Comparison of ENCODE assay signal across 8 cellular contexts in the genomic region with DNA sequence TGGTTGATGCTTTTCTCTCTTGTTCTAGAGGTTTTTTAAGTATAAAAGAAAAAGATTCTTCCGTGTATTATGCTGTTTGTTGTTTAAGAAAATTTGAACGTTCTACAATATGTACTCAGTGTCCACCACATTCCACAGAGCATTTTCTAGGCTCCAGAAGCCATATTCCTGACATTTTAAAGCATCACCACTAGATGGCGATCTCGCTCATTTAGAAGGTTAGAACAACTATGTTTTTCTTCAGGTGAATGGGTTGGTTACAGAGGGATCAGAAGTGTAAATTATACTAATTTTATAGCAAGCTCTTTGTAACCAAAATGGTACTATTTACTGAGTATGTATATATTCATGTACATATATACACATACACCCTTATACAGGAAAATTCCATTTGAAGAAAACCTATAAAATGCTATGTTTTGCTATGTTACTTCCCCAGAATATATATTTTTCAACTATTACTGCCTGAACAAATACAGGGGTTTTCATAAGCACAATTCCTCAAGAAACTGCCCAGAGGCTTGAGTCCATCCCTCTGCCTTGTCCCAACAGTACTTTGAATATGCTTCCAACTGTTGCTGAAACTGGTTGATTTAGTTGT.
DNase-seq lines count a peak whose midpoint lies in the region; ATAC-seq, FAIRE-seq and TF ChIP-seq lines count a peak whose summit lies in the region.

No MANE protein-coding gene starts in this region.

- ATAC-seq in GM19397 (IDR thresholded peaks at IDR 0.05; ENCODE audit: unreplicated experiment) (peak; percentile 84), HG03442 (IDR thresholded peaks at IDR 0.05; ENCODE audit: unreplicated experiment) (peak; percentile 83)

- H3K27ac ChIP-seq in kidney (ENCODE audit: low read depth in 2 of 2, low read length in 2 of 2) (no peak overlapping the region), tibial artery (no peak overlapping the region)

- no peak overlapping the region for H3K27ac Mint-ChIP-seq in brain

- TF ChIP-seq CTCF in brain (conservative IDR thresholded peaks at IDR 0.05) (peak; percentile 67 to 78), kidney (IDR thresholded peaks at IDR 0.05; ENCODE audit: borderline replicate concordance, extremely low read depth, insufficient read depth) (peak; percentile 59), tibial artery (IDR thresholded peaks at IDR 0.05) (peak; percentile 40 to 65)

- H3K9me3 ChIP-seq in kidney (ENCODE audit: control insufficient read depth in 1 of 2, low read length in 2 of 2) = no peaks in the 10 kb centered on the region
- H3K9me3 ChIP-seq in tibial artery = no peaks in the 10 kb centered on the region

- H3K4me3 ChIP-seq in kidney (ENCODE audit: low read length in 2 of 2) (no peak overlapping the region), tibial artery (no peak overlapping the region)

- DNase-seq in SIG-M5 treated with dmso at 0.1 percent for 504 hours (lab: John Stamatoyannopoulos, UW; ENCODE audit: unreplicated experiment) (peak; percentile 48), SIG-M5 (lab: John Stamatoyannopoulos, UW) (no peak), NCI-H748 (lab: John Stamatoyannopoulos, UW; ENCODE audit: unreplicated experiment) (peak; percentile 66), kidney (no peak), tibial artery (no peak)

- H3K4me1 Mint-ChIP-seq in brain = no peaks in the 10 kb centered on the region

- no peaks in the 10 kb centered on the region for H3K27me3 Mint-ChIP-seq in brain

- intact Hi-C loops in kidney (cut with DNase I) (no loop called here), tibial artery (cut with DNase I; ENCODE audit: low total_unique reads) (no loop called here)

- no peak overlapping the region for H3K9ac ChIP-seq in kidney (ENCODE audit: low read length in 2 of 2)

- H3K4me1 ChIP-seq in kidney (ENCODE audit: control insufficient read depth in 1 of 2, insufficient read depth in 1 of 2, low read depth in 1 of 2, low read length in 2 of 2) (no peaks in the 10 kb centered on the region), tibial artery (no peaks in the 10 kb centered on the region)

- no peaks in the 10 kb centered on the region for H3K36me3 Mint-ChIP-seq in brain

- H3K27me3 ChIP-seq in tibial artery = no peaks in the 10 kb centered on the region

- H3K36me3 ChIP-seq in kidney (ENCODE audit: control insufficient read depth in 1 of 2, insufficient read depth in 2 of 2, low read length in 2 of 2) (no peaks in the 10 kb centered on the region), tibial artery (no peaks in the 10 kb centered on the region)

- peak; percentile 96 for FAIRE-seq in kidney (lab: Jason Lieb, UNC)

- H3K9me3 Mint-ChIP-seq in brain = no peaks in the 10 kb centered on the region

- no peak overlapping the region for H3K4me3 Mint-ChIP-seq in brain

Comparison
In these comparisons a context has a peak if more than half of its experiments do, and no peak if none do; other contexts are left out.
1. DNase-seq: peak in SIG-M5 treated with dmso at 0.1 percent for 504 hours (single experiment) and NCI-H748 (single experiment); none in SIG-M5 (single experiment), kidney (single experiment) and tibial artery (0 of 2).
2. Peak in every context shown above with its lines, with median percentiles within 50 percentile points of each other: CTCF ChIP-seq.